Comparison of ENCODE assay signal across 1 cellular context in the genomic region with DNA sequence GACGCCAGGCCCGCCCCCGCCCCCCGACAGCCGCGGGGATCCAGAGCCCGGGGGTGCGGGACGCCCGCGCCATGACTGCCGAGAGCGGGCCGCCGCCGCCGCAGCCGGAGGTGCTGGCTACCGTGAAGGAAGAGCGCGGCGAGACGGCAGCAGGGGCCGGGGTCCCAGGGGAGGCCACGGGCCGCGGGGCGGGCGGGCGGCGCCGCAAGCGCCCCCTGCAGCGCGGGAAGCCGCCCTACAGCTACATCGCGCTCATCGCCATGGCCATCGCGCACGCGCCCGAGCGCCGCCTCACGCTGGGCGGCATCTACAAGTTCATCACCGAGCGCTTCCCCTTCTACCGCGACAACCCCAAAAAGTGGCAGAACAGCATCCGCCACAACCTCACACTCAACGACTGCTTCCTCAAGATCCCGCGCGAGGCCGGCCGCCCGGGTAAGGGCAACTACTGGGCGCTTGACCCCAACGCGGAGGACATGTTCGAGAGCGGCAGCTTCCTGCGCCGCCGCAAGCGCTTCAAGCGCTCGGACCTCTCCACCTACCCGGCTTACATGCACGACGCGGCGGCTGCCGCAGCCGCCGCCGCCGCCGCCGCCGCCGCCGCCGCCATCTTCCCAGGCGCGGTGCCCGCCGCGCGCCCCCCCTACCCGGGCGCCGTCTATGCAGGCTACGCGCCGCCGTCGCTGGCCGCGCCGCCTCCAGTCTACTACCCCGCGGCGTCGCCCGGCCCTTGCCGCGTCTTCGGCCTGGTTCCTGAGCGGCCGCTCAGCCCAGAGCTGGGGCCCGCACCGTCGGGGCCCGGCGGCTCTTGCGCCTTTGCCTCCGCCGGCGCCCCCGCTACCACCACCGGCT.
TF ChIP-seq lines count a peak whose summit lies in the region.

No MANE protein-coding gene starts in this region.

TF ChIP-seq in IMR-90, 13 proteins besides CTCF, POLR2A, EP300 and RAD21:
- TF ChIP-seq MAZ (IDR thresholded peaks at IDR 0.05; ENCODE audit: borderline replicate concordance, low read depth, low read length) (no peak), CHD1 (IDR thresholded peaks at IDR 0.05; ENCODE audit: low read depth, low read length) (no peak), MAFK (IDR thresholded peaks at IDR 0.05; ENCODE audit: low read depth, low read length) (no peak), CEBPB (IDR thresholded peaks at IDR 0.05; ENCODE audit: low read depth, low read length) (no peak), SMC3 (IDR thresholded peaks at IDR 0.05; ENCODE audit: low read depth, low read length) (no peak), RFX5 (IDR thresholded peaks at IDR 0.05; ENCODE audit: low read depth, low read length) (no peak), RCOR1 (IDR thresholded peaks at IDR 0.05; ENCODE audit: insufficient replicate concordance, low read length) (no peak), BHLHE40 (IDR thresholded peaks at IDR 0.05; ENCODE audit: low read depth, low read length) (no peak), NFE2L2 (IDR thresholded peaks at IDR 0.05; ENCODE audit: low read depth, low read length) (no peak), FOS (IDR thresholded peaks at IDR 0.05; ENCODE audit: low read depth, low read length) (no peak), MXI1 (IDR thresholded peaks at IDR 0.05; ENCODE audit: borderline replicate concordance, low read depth, low read length) (no peak)
- TF ChIP-seq, protein P1, sequence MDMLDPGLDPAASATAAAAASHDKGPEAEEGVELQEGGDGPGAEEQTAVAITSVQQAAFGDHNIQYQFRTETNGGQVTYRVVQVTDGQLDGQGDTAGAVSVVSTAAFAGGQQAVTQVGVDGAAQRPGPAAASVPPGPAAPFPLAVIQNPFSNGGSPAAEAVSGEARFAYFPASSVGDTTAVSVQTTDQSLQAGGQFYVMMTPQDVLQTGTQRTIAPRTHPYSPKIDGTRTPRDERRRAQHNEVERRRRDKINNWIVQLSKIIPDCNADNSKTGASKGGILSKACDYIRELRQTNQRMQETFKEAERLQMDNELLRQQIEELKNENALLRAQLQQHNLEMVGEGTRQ (IDR thresholded peaks at IDR 0.05; ENCODE audit: low read depth, low read length), result no peak
- TF ChIP-seq, protein P2, sequence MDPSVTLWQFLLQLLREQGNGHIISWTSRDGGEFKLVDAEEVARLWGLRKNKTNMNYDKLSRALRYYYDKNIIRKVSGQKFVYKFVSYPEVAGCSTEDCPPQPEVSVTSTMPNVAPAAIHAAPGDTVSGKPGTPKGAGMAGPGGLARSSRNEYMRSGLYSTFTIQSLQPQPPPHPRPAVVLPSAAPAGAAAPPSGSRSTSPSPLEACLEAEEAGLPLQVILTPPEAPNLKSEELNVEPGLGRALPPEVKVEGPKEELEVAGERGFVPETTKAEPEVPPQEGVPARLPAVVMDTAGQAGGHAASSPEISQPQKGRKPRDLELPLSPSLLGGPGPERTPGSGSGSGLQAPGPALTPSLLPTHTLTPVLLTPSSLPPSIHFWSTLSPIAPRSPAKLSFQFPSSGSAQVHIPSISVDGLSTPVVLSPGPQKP (IDR thresholded peaks at IDR 0.05; ENCODE audit: borderline replicate concordance, low read depth, low read length), result no peak
